In the genomic region with DNA sequence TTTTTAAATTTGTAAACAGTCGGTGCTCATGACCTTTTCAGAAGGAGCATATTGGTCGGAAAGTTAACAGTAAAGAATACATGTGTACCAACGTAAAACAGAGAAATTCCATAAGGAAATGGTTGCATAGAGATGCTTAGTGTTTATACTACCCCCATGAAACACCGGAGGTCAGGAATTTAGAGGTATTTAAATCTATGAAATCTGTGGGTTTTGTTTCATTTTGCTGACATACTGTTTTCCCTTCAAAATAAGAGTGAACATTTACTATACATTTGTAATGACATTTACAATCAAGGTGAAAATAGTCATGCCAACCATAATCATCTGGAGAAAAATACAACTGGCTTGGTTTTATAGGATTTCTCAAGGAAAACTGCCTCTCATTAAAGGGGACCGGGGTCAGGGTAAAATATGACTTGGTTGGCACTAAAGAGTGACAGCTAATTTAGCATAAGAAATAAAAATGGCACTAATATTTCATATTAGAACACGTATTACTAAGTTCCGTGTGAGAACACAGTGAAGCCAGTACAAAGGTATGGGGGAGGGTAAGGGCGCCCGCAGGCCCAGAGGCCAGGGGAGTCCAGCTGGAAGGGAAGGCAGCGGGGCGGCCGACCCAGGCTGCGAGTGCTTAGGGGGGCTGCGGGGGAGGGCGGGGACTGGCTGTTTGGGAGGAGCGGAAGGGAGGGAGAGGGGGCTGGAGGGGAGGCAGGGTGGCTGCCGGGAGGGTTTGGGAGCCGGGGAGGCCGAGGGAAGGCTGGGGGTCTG, we compare ENCODE assay signal across 8 cellular contexts. TPM values are rescaled to one million over a fixed set of nuclear protein-coding genes. Genes with fewer than 3 reads are reported as not detected.
A peak's percentile ranks its signal among the peaks of the same experiment; 100 is the strongest.
DNase-seq lines count a peak whose midpoint lies in the region; ATAC-seq, FAIRE-seq and TF ChIP-seq lines count a peak whose summit lies in the region.

No MANE protein-coding gene starts in this region.

- in situ Hi-C loops in K562 (cut with MboI) = loop anchor here (10.0 kb wide), 1 partner anchor 1665 kb away; no protein-coding TSS in a partner anchor

- H3K79me2 ChIP-seq in OCI-LY1 (ENCODE audit: insufficient read depth, low read length) (peaks cover 13% of the 10 kb centered on the region), K562 (ENCODE audit: control insufficient read depth, insufficient read depth, low read length) (peaks cover 52% of the 10 kb centered on the region)

- peak overlapping the region; percentile 81 for H3K9ac ChIP-seq in OCI-LY1 (ENCODE audit: low read length)
- peak overlapping the region; percentile 96 to 97 for H3K9ac ChIP-seq in K562 (ENCODE audit: insufficient read depth in 1 of 2, low read depth in 2 of 2, low read length in 2 of 2)

- TF ChIP-seq POLR2A in K562 (conservative IDR thresholded peaks at IDR 0.05) = no peak
- no peak for TF ChIP-seq POLR2A in sigmoid colon (IDR thresholded peaks at IDR 0.05)

- H3K27me3 ChIP-seq in BE2C (no peaks in the 10 kb centered on the region), OCI-LY1 (ENCODE audit: insufficient read depth, low read length) (no peaks in the 10 kb centered on the region), K562 (ENCODE audit: control insufficient read depth in 2 of 2, insufficient read depth in 2 of 2, low read length in 2 of 2) (no peaks in the 10 kb centered on the region), sigmoid colon (no peaks in the 10 kb centered on the region)

- intact Hi-C loops in K562 (cut with micrococcal nuclease) (loop anchor here (1.0 to 5.0 kb wide), 3 partner anchors 193 to 454 kb away; a partner anchor contains a TSS), sigmoid colon (cut with DNase I) (loop anchor here (2.0 to 10.0 kb wide), 4 partner anchors 125 to 228 kb away; a partner anchor contains a TSS)

- CTCF ChIA-PET in K562 (lab: Yijun Ruan, JAX; ENCODE audit: low intra/inter-chr PET ratio) = interaction anchor here (0.5 kb wide), 1 partner anchor 24 kb away, joined by 5 read pairs; no protein-coding TSS in a partner anchor

- TF ChIP-seq EP300 in K562 (IDR thresholded peaks at IDR 0.05; ENCODE audit: low read length) (no peak), sigmoid colon (IDR thresholded peaks at IDR 0.05) (no peak)

- WGBS in K562 (ENCODE audit: insufficient coverage, low coverage, missing lambda C conversion rate) = 6% methylated on average over 11 of the region's 19 CpGs
- WGBS in sigmoid colon, 2 donors = 11% methylated on average over 19 of the region's 19 CpGs

- BruUV-seq in K562 (replicated peaks; lab: Mats Ljungman, UMichigan) = no TSS peak

- H3K27ac ChIP-seq in OCI-LY1 (ENCODE audit: low read depth, low read length, poor library complexity, severe bottlenecking) = peak overlapping the region; percentile 97
- peak overlapping the region; percentile 100 for H3K27ac ChIP-seq in K562 (ENCODE audit: extremely low read depth, low read depth, low read length)
- peak overlapping the region; percentile 87 to 96 (median 94) for H3K27ac ChIP-seq in sigmoid colon

- H2AFZ ChIP-seq in OCI-LY1 (ENCODE audit: low read length) (no peak overlapping the region), K562 (ENCODE audit: low read depth, low read length) (peak overlapping the region; percentile 90)

- H3K4me1 ChIP-seq in BE2C = no peaks in the 10 kb centered on the region
- H3K4me1 ChIP-seq in OCI-LY1 (ENCODE audit: insufficient read depth, low read length, severe bottlenecking) = peaks cover 61% of the 10 kb centered on the region
- peaks cover 31 to 35% of the 10 kb centered on the region in 2 experiments; a peak in 4 of 5 replicates for H3K4me1 ChIP-seq in K562 (replicated peaks in 1 of 2; ENCODE audit: control insufficient read depth in 2 of 2, insufficient read depth in 2 of 2, low read length in 2 of 2)
- peaks cover 0 to 50% (median 33%) of the 10 kb centered on the region in 4 donors for H3K4me1 ChIP-seq in sigmoid colon

- ATAC-seq in HG03139 (IDR thresholded peaks at IDR 0.05; ENCODE audit: unreplicated experiment) (peak; percentile 20), K562 (peak; percentile 40)

- H3K9me3 ChIP-seq in BE2C = no peaks in the 10 kb centered on the region
- no peaks in the 10 kb centered on the region for H3K9me3 ChIP-seq in OCI-LY1 (ENCODE audit: low read length)
- no peaks in the 10 kb centered on the region for H3K9me3 ChIP-seq in K562 (replicated peaks; ENCODE audit: control insufficient read depth, insufficient read depth, low read depth, low read length)
- no peaks in the 10 kb centered on the region for H3K9me3 ChIP-seq in sigmoid colon

- H4K20me1 ChIP-seq in OCI-LY1 (ENCODE audit: insufficient read depth, low read length) (no peaks in the 10 kb centered on the region), K562 (replicated peaks; ENCODE audit: control insufficient read depth, insufficient read depth, low read length) (0 out of 2 replicates have a peak, but pooled peaks cover 10% of the 10 kb centered on the region)

- H3K9me1 ChIP-seq in K562 (ENCODE audit: control insufficient read depth, insufficient read depth, low read length) = no peaks in the 10 kb centered on the region

- FAIRE-seq in GM18507 (lab: Jason Lieb, UNC) (no peak), K562 (lab: Jason Lieb, UNC) (no peak)

- POLR2A ChIA-PET in K562 (lab: Yijun Ruan, JAX) = interaction anchor here (0.6 to 3.8 kb wide), 16 partner anchors 8 to 389 kb away, joined by 3 to 31 read pairs (median 8); a partner anchor contains a TSS

- H3K4me3 ChIP-seq in BE2C (ENCODE audit: low read depth, low read length) (peak overlapping the region; percentile 80), OCI-LY1 (ENCODE audit: low read depth, low read length, poor library complexity, severe bottlenecking) (peak overlapping the region; percentile 80), K562 (peak overlapping the region; percentile 66), sigmoid colon (peak overlapping the region; percentile 59 to 82 (median 73))

- no peak for TF ChIP-seq RAD21 in K562 (CRISPR knock-in tag; conservative IDR thresholded peaks at IDR 0.05 in 1 of 2, IDR thresholded peaks at IDR 0.05 in 1 of 2)

- no peaks in the 10 kb centered on the region for H3K9me2 ChIP-seq in OCI-LY1 (ENCODE audit: low read depth, low read length)

- DNase-seq in BE2C (peak; percentile 71), GM18507 (ENCODE audit: extremely low spot score, insufficient read length, low read depth) (peak; percentile 4), K562 (ENCODE audit: extremely low read depth in 1 of 4, low spot score in 3 of 4) (peak; percentile 65 to 77 (median 76)), iPS DF 4.7 (ENCODE audit: extremely low read depth, low spot score) (peak; percentile 28), sigmoid colon (peak; percentile 82)
- DNase-seq in stimulated activated CD4-positive, alpha-beta T cell treated with anti-CD3 and anti-CD28 coated beads, Interleukin-4, amount 100 ng/mL, for 4 hours = no peak

- TF ChIP-seq CTCF in BE2C (IDR thresholded peaks at IDR 0.05; ENCODE audit: low read depth, low read length) (no peak), OCI-LY1 (IDR thresholded peaks at IDR 0.05; ENCODE audit: low read length) (no peak), K562 (IDR thresholded peaks at IDR 0.05 in 2 of 3, conservative IDR thresholded peaks at IDR 0.05 in 1 of 3; ENCODE audit: insufficient read depth in 2 of 3, low read depth in 1 of 3, low read length in 3 of 3) (no peak), sigmoid colon (IDR thresholded peaks at IDR 0.05) (no peak)

- H3K36me3 ChIP-seq in BE2C (no peaks in the 10 kb centered on the region; the same call in 1 of the 2 replicates), OCI-LY1 (ENCODE audit: insufficient read depth, low read length) (peaks cover 23% of the 10 kb centered on the region; the same call in 1 of the 2 replicates), K562 (ENCODE audit: control insufficient read depth, insufficient read depth, low read length) (peaks cover 28% of the 10 kb centered on the region; the same call in 2 of the 3 replicates), sigmoid colon (peaks cover 0 to 12% (median 0%) of the 10 kb centered on the region in 4 donors)

- 0 out of 2 replicates have a peak, but pooled peaks cover 3% of the 10 kb centered on the region for H3F3A ChIP-seq in OCI-LY1 (ENCODE audit: insufficient read depth, low read length)

- H3K4me2 ChIP-seq in OCI-LY1 (ENCODE audit: low read length) (peak overlapping the region; percentile 89), K562 (ENCODE audit: insufficient read depth, low read length) (peak overlapping the region; percentile 90)

RNA-seq across cellular contexts. Expression of a gene that starts 1.1 kb away (rescaled TPM):
- polyA plus RNA-seq in BE2C (2012; ENCODE audit: insufficient read depth, insufficient read length, low read depth) = 9.3 TPM
- under 0.01 TPM in 2 replicates for total RNA-seq in K562 (2011; cell fraction: chromatin; rRNA removed; ENCODE audit: low replicate concordance)
- under 0.01 TPM in 2 replicates for total RNA-seq in K562 (2011; cell fraction: nucleolus; rRNA removed)
- under 0.01 TPM in 2 replicates for total RNA-seq in K562 (2011; cell fraction: nucleoplasm; rRNA removed)
- total RNA-seq in K562 (2014; rRNA removed) = not detected in 2 replicates
- 90.8 TPM in 1 of 2 replicates, not detected in the other for total RNA-seq in K562 (2014; rRNA removed; fragmentation: Illumina TruSeq; extraction: Trizol)
- total RNA-seq in K562 (2015; rRNA removed; fragmentation: Illumina TruSeq; extraction: Trizol) = not detected in 2 replicates
- total RNA-seq in K562 (2021) = 8.6 TPM in 1 of 2 replicates, not detected in the other
- polyA plus RNA-seq in K562 (2011; rRNA removed) = not detected in 2 replicates
- polyA plus RNA-seq in K562 (2011; cell fraction: cytosol; rRNA removed) = not detected in 2 replicates
- polyA plus RNA-seq in K562 (2011; cell fraction: nucleus; rRNA removed) = under 0.01 TPM in 1 of 2 replicates, not detected in the other
- not detected in 2 replicates for polyA plus RNA-seq in K562 (2012)
- polyA plus RNA-seq in K562 (2014; fragmentation: Illumina TruSeq; extraction: Trizol) = not detected in 2 replicates
- not detected for polyA plus RNA-seq in K562 (2014; fragmentation: Nextera tagmentation; extraction: Ambion mirVana)
- not detected in 2 replicates for polyA plus RNA-seq in K562 (2014; rRNA removed)
- polyA minus RNA-seq in K562 (2011; rRNA and poly(A)+ RNA removed) = 3,330 and 5,735 TPM in 2 replicates
- polyA minus RNA-seq in K562 (2011; cell fraction: cytosol; rRNA and poly(A)+ RNA removed) = 3,188 and 9,893 TPM in 2 replicates
- polyA minus RNA-seq in K562 (2011; cell fraction: nucleus; rRNA and poly(A)+ RNA removed) = under 0.01 TPM in 2 replicates
- total RNA-seq in sigmoid colon = not detected
- polyA plus RNA-seq in sigmoid colon = not detected

Comparison
In these comparisons a context has a peak if more than half of its experiments do, and no peak if none do; other contexts are left out.
1. DNase-seq: peak in BE2C (single experiment), GM18507 (single experiment), K562 (4 of 4), iPS DF 4.7 (single experiment) and sigmoid colon (single experiment); none in stimulated activated CD4-positive, alpha-beta T cell treated with anti-CD3 and anti-CD28 coated beads, Interleukin-4, amount 100 ng/mL, for 4 hours (0 of 2).
2. Peak in every context shown above with its lines, with median percentiles within 50 percentile points of each other: H3K4me3 ChIP-seq and H3K27ac ChIP-seq.